24 cellular contexts compared by ENCODE assay signal in genomic region chr11:69464621-69464960, GRCh38. TPM values are rescaled to one million over a fixed set of nuclear protein-coding genes. Genes with fewer than 3 reads are reported as not detected.
DNase-seq lines count a peak whose midpoint lies in the region; ATAC-seq and TF ChIP-seq lines count a peak whose summit lies in the region.
"Had no signal": no experiment of that assay in that cellular context is flagged by ENCODE, and none has a peak within 500 bp of the region (broad histone marks: within the 10 kb centered on the region; RNA-seq: fewer than 3 reads in every experiment).

No MANE protein-coding gene starts in this region.

- no peak overlapping the region for H2AK5ac ChIP-seq in H9 (ENCODE audit: insufficient read length, low read length)

- no peak overlapping the region for H3T11ph ChIP-seq in H9 (ENCODE audit: low read length)

- intact Hi-C loops in left ventricle myocardium superior (cut with micrococcal nuclease) (no loop called here), heart right ventricle (cut with DNase I) (no loop called here)

- ATAC-seq in left ventricle myocardium superior (no peak), heart right ventricle (no peak), esophagus mucosa (peak; percentile 39)

- peak overlapping the region in 1 of 10 donors; percentile 75 for H3K27ac ChIP-seq in heart right ventricle
- no peak overlapping the region for H3K27ac ChIP-seq in osteoblast (ENCODE audit: low read depth, low read length)
- no peak overlapping the region for H3K27ac ChIP-seq in H9 (ENCODE audit: insufficient read length, low read depth, low read length)
- H3K27ac ChIP-seq: SJSA1 had no signal

- H2BK20ac ChIP-seq in H9 (ENCODE audit: low read depth, low read length, poor library complexity, severe bottlenecking) = no peak overlapping the region

- H4K91ac ChIP-seq in H9 (ENCODE audit: insufficient read length, low read depth, low read length) = no peak overlapping the region

- H3K23ac ChIP-seq in H9 (ENCODE audit: insufficient read length, low read depth, low read length) = no peak overlapping the region

- no peak overlapping the region for H3K56ac ChIP-seq in H9 (ENCODE audit: insufficient read length, low read depth, low read length)

- H2BK15ac ChIP-seq in H9 (ENCODE audit: low read depth, low read length) = no peak overlapping the region

- no peaks in the 10 kb centered on the region for H3K36me3 ChIP-seq in heart right ventricle
- no peaks in the 10 kb centered on the region for H3K36me3 ChIP-seq in osteoblast (ENCODE audit: insufficient read depth, low read length)
- H3K36me3 ChIP-seq: Peyer's patch, SJSA1 had no signal

- WGBS in heart right ventricle, 2 donors = 90 to 95% methylated on average over 5 of the region's 5 CpGs
- WGBS in H9 (ENCODE audit: extremely low coverage, insufficient read length, low lambda C conversion rate) = no CpG with 5 or more reads among the region's 5 CpGs

- H3K4me3 Mint-ChIP-seq in H9 = no peak overlapping the region
- H3K4me3 Mint-ChIP-seq: CD8-positive, alpha-beta memory T cell had no signal

- peaks cover 0 to 17% (median 8%) of the 10 kb centered on the region in 11 donors for H3K9me3 ChIP-seq in heart right ventricle
- peaks cover 15% of the 10 kb centered on the region for H3K9me3 ChIP-seq in osteoblast (ENCODE audit: low read depth, low read length)
- H3K9me3 ChIP-seq in H9 (ENCODE audit: control insufficient read depth, low read depth, low read length) = peaks cover 4% of the 10 kb centered on the region

- H3K4me3 ChIP-seq in heart right ventricle (no peak overlapping the region), osteoblast (ENCODE audit: insufficient read depth, low read length) (no peak overlapping the region)
- H3K4me3 ChIP-seq: Peyer's patch, SJSA1 had no signal

- no peak overlapping the region for H4K5ac ChIP-seq in H9 (ENCODE audit: insufficient read length, low read depth, low read length)

- no peak overlapping the region for H2AFZ ChIP-seq in osteoblast (ENCODE audit: low read length)
- no peak overlapping the region for H2AFZ ChIP-seq in H9 (ENCODE audit: low read length)

- no peak overlapping the region for H2BK12ac ChIP-seq in H9 (ENCODE audit: insufficient read length, low read depth, low read length)

- no peak overlapping the region for H3K4ac ChIP-seq in H9 (ENCODE audit: low read depth, low read length)

- H4K20me1 ChIP-seq in osteoblast (ENCODE audit: insufficient read depth, low read length) (no peaks in the 10 kb centered on the region), H9 (ENCODE audit: control insufficient read depth, insufficient read depth, insufficient read length) (no peaks in the 10 kb centered on the region)

- no peak overlapping the region for H4K8ac ChIP-seq in H9 (replicated peaks; ENCODE audit: insufficient read length, low read depth, low read length)

- H3K4me1 Mint-ChIP-seq in H9 = peaks cover 29 to 31% of the 10 kb centered on the region in 2 experiments
- H3K4me1 Mint-ChIP-seq: CD8-positive, alpha-beta memory T cell had no signal

- no peak overlapping the region for H3K9ac ChIP-seq in H9 (ENCODE audit: extremely low read depth, insufficient read length, low read length)

- TF ChIP-seq CTCF in heart right ventricle (IDR thresholded peaks at IDR 0.05) (no peak), osteoblast (IDR thresholded peaks at IDR 0.05; ENCODE audit: extremely low read depth, low read depth, low read length) (no peak), H9 (conservative IDR thresholded peaks at IDR 0.05) (no peak)

- H3K79me2 ChIP-seq in osteoblast (ENCODE audit: insufficient read depth, low read length) = no peaks in the 10 kb centered on the region
- no peaks in the 10 kb centered on the region for H3K79me2 ChIP-seq in H9 (ENCODE audit: insufficient read depth, low read length)

- H2BK5ac ChIP-seq in H9 (ENCODE audit: insufficient read length, low read length) = no peak overlapping the region

- DNase-seq in left ventricle myocardium superior (peak; percentile 17), heart right ventricle (no peak), osteoblast (ENCODE audit: insufficient read length, low spot score, missing footprints) (peak; percentile 44), H9 (no peak), hepatic stellate cell (ENCODE audit: low spot score) (no peak), AG08395 (ENCODE audit: low spot score) (no peak)
- DNase-seq: Calu3; CD8-positive, alpha-beta memory T cell; DMS153; GOT3; Karpas-422; MV-4-11; NCI-H1105 treated with DMSO at 0.1 percent for 48 hours; NCI-H1694; NCI-H2081 treated with DMSO at 0.1 percent for 48 hours; NCI-H2171 treated with DMSO at 0.1 percent for 48 hours; NCI-H526; Peyer's patch had no signal

- no peak overlapping the region for H3K14ac ChIP-seq in H9 (ENCODE audit: insufficient read depth, low read length)

- H3K4me1 ChIP-seq in heart right ventricle = peaks cover 14 to 43% (median 18%) of the 10 kb centered on the region in 9 donors
- peaks cover 20% of the 10 kb centered on the region for H3K4me1 ChIP-seq in osteoblast (ENCODE audit: insufficient read depth, low read length)
- H3K4me1 ChIP-seq in H9 (ENCODE audit: insufficient read depth, low read length) = no peaks in the 10 kb centered on the region; the same call in 1 of the 2 replicates

- H3K27me3 ChIP-seq in heart right ventricle (no peaks in the 10 kb centered on the region), osteoblast (ENCODE audit: insufficient read depth, low read length) (no peaks in the 10 kb centered on the region), H9 (ENCODE audit: insufficient read depth, low read length) (no peaks in the 10 kb centered on the region)
- H3K27me3 ChIP-seq: Peyer's patch, SJSA1 had no signal

- H3K9me3 Mint-ChIP-seq in H9 = peaks cover 6 to 12% of the 10 kb centered on the region in 2 experiments

- no peaks in the 10 kb centered on the region for H3K79me1 ChIP-seq in H9 (ENCODE audit: insufficient read depth, low read depth, low read length, poor library complexity, severe bottlenecking)

- no peak overlapping the region for H3K18ac ChIP-seq in H9 (ENCODE audit: insufficient read length, low read depth, low read length)

- no peak overlapping the region for H3K27ac Mint-ChIP-seq in H9
- H3K27ac Mint-ChIP-seq: CD8-positive, alpha-beta memory T cell had no signal

- H3K27me3 Mint-ChIP-seq in H9 (ENCODE audit: low read depth) = peaks cover 30% of the 10 kb centered on the region

- no peaks in the 10 kb centered on the region for H3K23me2 ChIP-seq in H9 (ENCODE audit: insufficient read length, low read depth, low read length, poor library complexity, severe bottlenecking)

- no peak overlapping the region for H3K4me2 ChIP-seq in osteoblast (ENCODE audit: insufficient read depth, low read length)
- no peak overlapping the region for H3K4me2 ChIP-seq in H9 (ENCODE audit: insufficient read depth, insufficient read length, low read length)

- no peak overlapping the region for H2BK120ac ChIP-seq in H9 (ENCODE audit: low read depth, low read length, poor library complexity, severe bottlenecking)

- H3K36me3 Mint-ChIP-seq in H9 (ENCODE audit: insufficient read depth in 1 of 3, low read depth in 3 of 3) = peaks cover 0 to 14% (median 2%) of the 10 kb centered on the region in 3 experiments; a peak in 6 of 7 replicates

RNA-seq across cellular contexts. Expression of gene LINC01488, which starts 16.9 kb away (rescaled TPM):
- not detected for total RNA-seq in left ventricle myocardium superior
- total RNA-seq in heart right ventricle = under 1 TPM in 6 of 10 donors, not detected in 4; 0.12 to 0.23 (median 0.15) TPM
- polyA plus RNA-seq in heart right ventricle = under 1 TPM; 0.03 to 0.59 TPM
- not detected for total RNA-seq in esophagus mucosa
- total RNA-seq in osteoblast = not detected in 2 replicates
- total RNA-seq in H9 (2021) = not detected in 2 replicates
- total RNA-seq: Calu3; CD8-positive, alpha-beta memory T cell; G401; M059J; OCI-LY7; Peyer's patch had no signal
- polyA plus RNA-seq: BJ; CD8-positive, alpha-beta memory T cell had no signal

Comparison
In these comparisons a context has a peak if more than half of its experiments do, and no peak if none do; other contexts are left out.
1. DNase-seq: peak in left ventricle myocardium superior (single experiment) and osteoblast (single experiment); none in heart right ventricle (0 of 2), H9 (single experiment), hepatic stellate cell (single experiment) and AG08395 (single experiment).